1 cellular context compared by ENCODE assay signal in the genomic region with DNA sequence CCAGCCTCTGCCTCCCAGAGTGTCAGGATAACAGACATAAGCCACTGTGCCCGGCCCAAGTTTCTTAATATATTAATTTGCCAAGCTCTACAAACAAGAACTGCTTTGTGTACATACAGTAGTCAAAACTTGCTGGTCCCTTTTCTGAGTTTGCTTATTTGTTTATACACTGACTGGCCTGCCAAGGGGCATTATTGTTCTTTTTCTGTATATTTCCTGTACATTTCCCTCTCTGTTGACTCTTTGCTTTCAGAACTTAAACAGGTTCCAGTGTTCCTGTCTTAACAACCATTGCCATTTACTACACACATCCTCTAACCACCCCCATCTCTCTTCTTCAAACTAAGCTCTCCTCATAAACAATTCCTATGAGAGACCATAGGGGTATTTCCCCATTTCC.
TF ChIP-seq lines count a peak whose summit lies in the region.

No MANE protein-coding gene starts in this region.

TF ChIP-seq in IMR-90, 13 proteins besides CTCF, POLR2A, EP300 and RAD21:
- TF ChIP-seq MXI1 (IDR thresholded peaks at IDR 0.05; ENCODE audit: borderline replicate concordance, low read depth, low read length) (no peak), RCOR1 (IDR thresholded peaks at IDR 0.05; ENCODE audit: insufficient replicate concordance, low read length) (no peak), MAFK (IDR thresholded peaks at IDR 0.05; ENCODE audit: low read depth, low read length) (no peak)
